In genomic region chrX:102129473-102129872, GRCh38 we compare ENCODE assay signal across 10 cellular contexts. TPM values are rescaled to one million over a fixed set of nuclear protein-coding genes. Genes with fewer than 3 reads are reported as not detected.
A peak's percentile ranks its signal among the peaks of the same experiment; 100 is the strongest.
DNase-seq lines count a peak whose midpoint lies in the region; ATAC-seq, FAIRE-seq and TF ChIP-seq lines count a peak whose summit lies in the region.
"Had no signal": no experiment of that assay in that cellular context is flagged by ENCODE, and none has a peak within 500 bp of the region (broad histone marks: within the 10 kb centered on the region; RNA-seq: fewer than 3 reads in every experiment).

No MANE protein-coding gene starts in this region.

- H3K9me3 ChIP-seq in liver (ENCODE audit: control insufficient read depth in 4 of 4, low read length in 3 of 4) (no peaks in the 10 kb centered on the region), uterus (no peaks in the 10 kb centered on the region)

- no peak for TF ChIP-seq POLR2A in uterus (IDR thresholded peaks at IDR 0.05)

- H3K9ac ChIP-seq in liver (ENCODE audit: low read depth in 1 of 2, low read length in 2 of 2), result no peak overlapping the region

- TF ChIP-seq CTCF in D721Med (IDR thresholded peaks at IDR 0.05; ENCODE audit: insufficient read depth, missing control alignments) (peak; percentile 41), HFFc6 (IDR thresholded peaks at IDR 0.05) (peak; percentile 63; the same call in 1 of the 2 replicates), liver (IDR thresholded peaks at IDR 0.05; ENCODE audit: low read depth, low read length, missing input control) (peak; percentile 25), uterus (IDR thresholded peaks at IDR 0.05) (peak in 2 of 4 experiments; percentile 14 to 18)

- H3K36me3 ChIP-seq in liver (ENCODE audit: control insufficient read depth in 4 of 4, insufficient read depth in 3 of 4, low read depth in 1 of 4, low read length in 3 of 4), result no peaks in the 10 kb centered on the region
- no peaks in the 10 kb centered on the region for H3K36me3 ChIP-seq in uterus

- H3K4me1 Mint-ChIP-seq in HFFc6 (ENCODE audit: low read depth), result no peaks in the 10 kb centered on the region; the same call in 1 of the 2 replicates

- TF ChIP-seq RAD21 in liver (IDR thresholded peaks at IDR 0.05), result peak; percentile 42 to 71

- H3K4me3 ChIP-seq in liver (ENCODE audit: low read depth in 1 of 3, low read length in 3 of 3) (no peak overlapping the region), uterus (no peak overlapping the region)
- H3K4me3 ChIP-seq: skin epidermis had no signal

- intact Hi-C loops in uterus (cut with DNase I; ENCODE audit: low total_unique reads), result no loop called here

- H3K27me3 Mint-ChIP-seq in HFFc6 (ENCODE audit: insufficient read depth), result peaks cover 7% of the 10 kb centered on the region

- ATAC-seq in HG03095 (IDR thresholded peaks at IDR 0.05; ENCODE audit: unreplicated experiment) (no peak), GM18861 (IDR thresholded peaks at IDR 0.05; ENCODE audit: unreplicated experiment) (no peak)

- no peak overlapping the region for H3K27ac Mint-ChIP-seq in HFFc6

- no peaks in the 10 kb centered on the region for H3K9me3 Mint-ChIP-seq in HFFc6

- DNase-seq in D721Med (ENCODE audit: insufficient read length, low spot score), result no peak
- DNase-seq in HFFc6, result no peak
- peak; percentile 2 for DNase-seq in astrocyte of the hippocampus (ENCODE audit: low read depth, low spot score)
- no peak for DNase-seq in T-helper 9 cell
- DNase-seq in uterus, result no peak

- no peaks in the 10 kb centered on the region for H3K36me3 Mint-ChIP-seq in HFFc6 (ENCODE audit: low read depth)

- H3K27me3 ChIP-seq in liver (ENCODE audit: control insufficient read depth in 4 of 4, insufficient read depth in 4 of 4, low read length in 3 of 4) (peaks cover 0 to 14% (median 0%) of the 10 kb centered on the region in 4 donors), uterus (peaks cover 0 to 8% of the 10 kb centered on the region in 2 donors)

- peak; percentile 6 for FAIRE-seq in D721Med (lab: Jason Lieb, UNC)
- FAIRE-seq: RCC 7860 had no signal

- H3K27ac ChIP-seq in liver (ENCODE audit: low read depth in 1 of 2, low read length in 2 of 2), result no peak overlapping the region
- no peak overlapping the region for H3K27ac ChIP-seq in uterus
- H3K27ac ChIP-seq: skin epidermis had no signal

- WGBS in liver, result 49% methylated on average over 1 of the region's 1 CpG

- H3K4me1 ChIP-seq in liver (ENCODE audit: control insufficient read depth in 4 of 4, insufficient read depth in 4 of 4, low read length in 3 of 4) (no peaks in the 10 kb centered on the region), uterus (no peaks in the 10 kb centered on the region)

- no peak overlapping the region for H3K4me3 Mint-ChIP-seq in HFFc6

TF ChIP-seq in liver, 16 proteins besides CTCF, POLR2A, EP300 and RAD21:
- no peak for TF ChIP-seq JUND (IDR thresholded peaks at IDR 0.05)
- no peak for TF ChIP-seq ZBTB33 (IDR thresholded peaks at IDR 0.05)
- no peak for TF ChIP-seq MAX (IDR thresholded peaks at IDR 0.05)
- no peak for TF ChIP-seq ATF3 (IDR thresholded peaks at IDR 0.05)

RNA-seq across cellular contexts. Expression of gene TCEAL2, which starts 4.0 kb away (rescaled TPM):
- total RNA-seq in HFFc6 (2021; fragmentation: NEBNext Ultra II Directional; extraction: Animal tissue kit (Norgen Biotek cat#: 25700)), result under 1 TPM in 1 of 6 experiments, not detected in 5; 0.19 TPM
- not detected for total RNA-seq in liver
- under 1 TPM in 1 of 2 donors, not detected in 1; 0.10 TPM for polyA plus RNA-seq in liver
- 10 to 100 TPM in 2 of 4 donors, 1 to 10 TPM in 1, under 1 TPM in 1; 0.51 to 42.9 (median 19.5) TPM for total RNA-seq in uterus

RNA-seq across cellular contexts. Expression of gene TCEAL6, which starts 12.8 kb away (rescaled TPM):
- not detected for total RNA-seq in HFFc6 (2021; fragmentation: NEBNext Ultra II Directional; extraction: Animal tissue kit (Norgen Biotek cat#: 25700))
- total RNA-seq in liver (not detected), uterus (10 to 100 TPM in 1 of 4 donors, 1 to 10 TPM in 1, not detected in 2; 2.1 to 13.6 TPM)
- not detected for polyA plus RNA-seq in liver

RNA-seq across cellular contexts. Expression of gene BEX5, which starts 26.3 kb away (rescaled TPM):
- total RNA-seq in HFFc6 (2021; fragmentation: NEBNext Ultra II Directional; extraction: Animal tissue kit (Norgen Biotek cat#: 25700)), result not detected
- under 1 TPM; 0.09 to 0.50 TPM for total RNA-seq in liver
- 1 to 10 TPM in 1 of 2 donors, under 1 TPM in 1; 0.61 to 1.4 TPM for polyA plus RNA-seq in liver
- 10 to 100 TPM in 1 of 4 donors, 1 to 10 TPM in 3; 3.8 to 38.2 (median 5.8) TPM for total RNA-seq in uterus
